In the genomic region with DNA sequence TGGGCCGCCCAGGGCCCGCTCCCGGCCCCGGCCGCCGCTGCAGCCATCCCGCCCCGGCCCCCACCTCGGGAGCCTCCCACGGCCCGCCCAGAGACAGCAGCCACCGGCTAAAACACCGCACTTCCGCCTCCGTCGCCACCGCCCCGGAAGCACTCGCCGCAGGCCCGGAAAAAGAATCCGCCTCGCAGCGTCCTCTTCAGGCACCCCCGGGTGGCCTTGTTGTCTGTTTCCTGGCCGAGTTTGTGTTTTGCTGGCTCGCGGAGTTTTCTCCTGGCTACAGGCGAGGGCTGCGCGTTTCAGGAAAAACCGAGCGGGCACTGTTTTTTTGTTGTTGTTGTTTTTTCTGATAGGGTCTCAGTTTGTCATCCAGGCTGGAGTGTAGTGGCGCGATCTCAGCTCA, we compare ENCODE assay signal across 8 cellular contexts. TPM values are rescaled to one million over a fixed set of nuclear protein-coding genes. Genes with fewer than 3 reads are reported as not detected.
DNase-seq lines count a peak whose midpoint lies in the region; FAIRE-seq and TF ChIP-seq lines count a peak whose summit lies in the region.
"Not testable (repeated sequence)": the region's sequence is repeated elsewhere in the genome, so short reads cannot be mapped to it uniquely, and the experiment has no call there.

TSS of gene CCZ1B (minus strand) at position 125 of the 400 bp plus-strand sequence. CDS start at position 47, 78 bp downstream.

- H3K4me3 ChIP-seq in subcutaneous abdominal adipose tissue (ENCODE audit: low read depth in 1 of 5, low read length in 5 of 5) = peak within 1 kb of the TSS; percentile 54 to 76 (median 62)

- H3K27ac ChIP-seq in subcutaneous abdominal adipose tissue (ENCODE audit: low read depth, low read length) = not testable (repeated sequence)

- H3K4me1 ChIP-seq in subcutaneous abdominal adipose tissue (ENCODE audit: control insufficient read depth in 5 of 5, insufficient read depth in 5 of 5, low read length in 5 of 5) = not testable (repeated sequence)

- POLR2A ChIA-PET in HEK293T (lab: Yijun Ruan, JAX) = not testable (repeated sequence)

- FAIRE-seq in frontal cortex (lab: Jason Lieb, UNC) = not testable (repeated sequence)

- CTCF ChIA-PET in HEK293T (lab: Yijun Ruan, JAX) = not testable (repeated sequence)

- peak within 1 kb of the TSS in 1 of 5 donors; percentile 41 for H3K9ac ChIP-seq in subcutaneous abdominal adipose tissue (ENCODE audit: low read length in 5 of 5)

- not testable (repeated sequence) for H3K36me3 ChIP-seq in subcutaneous abdominal adipose tissue (ENCODE audit: control insufficient read depth in 5 of 5, insufficient read depth in 5 of 5, low read length in 5 of 5)

- not testable (repeated sequence) for H3K9me3 ChIP-seq in subcutaneous abdominal adipose tissue (ENCODE audit: control insufficient read depth in 5 of 5, low read length in 5 of 5)

- peak; percentile 25 for DNase-seq in GM04504 (ENCODE audit: low read depth)
- not testable (repeated sequence) for DNase-seq in HEK293T (ENCODE audit: extremely low spot score); frontal cortex (ENCODE audit: low spot score in 2 of 2)
- peak; percentile 75 for DNase-seq in MV-4-11 (lab: John Stamatoyannopoulos, UW)
- peak; percentile 78 for DNase-seq in SK-N-DZ (ENCODE audit: low spot score)
- peak; percentile 80 for DNase-seq in activated gamma-delta T cell treated with anti-CD3 and anti-CD28 coated beads, Interleukin-2, amount 50 U/mL, for 16 hours (ENCODE audit: low read depth)
- DNase-seq in occipital lobe (lab: John Stamatoyannopoulos, UW) = peak; percentile 62

- not testable (repeated sequence) for H3K27me3 ChIP-seq in subcutaneous abdominal adipose tissue (ENCODE audit: control insufficient read depth in 5 of 5, insufficient read depth in 4 of 5, low read length in 5 of 5)

TF ChIP-seq in HEK293T, 16 proteins besides CTCF, POLR2A, EP300 and RAD21:
- peak; percentile 65 for TF ChIP-seq L3MBTL2 (conservative IDR thresholded peaks at IDR 0.05)

RNA-seq across cellular contexts. Expression of gene CCZ1B, which starts in this region (rescaled TPM):
- polyA plus RNA-seq in SK-N-DZ (2014; cell fraction: cytosol; rRNA removed) = 34.6 and 35.7 TPM in 2 replicates
- polyA plus RNA-seq in SK-N-DZ (2014; cell fraction: nucleus; rRNA removed) = 90.4 and 97.8 TPM in 2 replicates
- total RNA-seq in frontal cortex = 117 TPM
- 132 TPM for total RNA-seq in occipital lobe
